Comparison of ENCODE assay signal across 1 cellular context in genomic region chr7:322111-322671, GRCh38.
TF ChIP-seq lines count a peak whose summit lies in the region.

No MANE protein-coding gene starts in this region.

TF ChIP-seq in HepG2, 621 proteins besides CTCF, POLR2A, EP300 and RAD21 (continued from another document):
- TF ChIP-seq MYNN (CRISPR knock-in tag; IDR thresholded peaks at IDR 0.05; ENCODE audit: low read depth) = no peak
- TF ChIP-seq GRHL1 (CRISPR knock-in tag; conservative IDR thresholded peaks at IDR 0.05) = no peak
- TF ChIP-seq ZFX (CRISPR knock-in tag; IDR thresholded peaks at IDR 0.05; ENCODE audit: low read depth) = peak; percentile 38; the same call in 1 of the 2 replicates
- no peak for TF ChIP-seq MAZ (IDR thresholded peaks at IDR 0.05; ENCODE audit: borderline replicate concordance, low read depth, low read length)
- TF ChIP-seq MAZ (CRISPR knock-in tag; IDR thresholded peaks at IDR 0.05; ENCODE audit: low read depth) = 0 out of 2 replicates have a peak, but pooled peaks have one; percentile 37
- TF ChIP-seq ZNF460 (CRISPR knock-in tag; IDR thresholded peaks at IDR 0.05; ENCODE audit: borderline replicate concordance) = no peak
- peak; percentile 24 for TF ChIP-seq HNRNPK (IDR thresholded peaks at IDR 0.05; ENCODE audit: low read depth, low read length, poor library complexity, severe bottlenecking)
- TF ChIP-seq ARID5B (CRISPR knock-in tag; IDR thresholded peaks at IDR 0.05) = 0 out of 2 replicates have a peak, but pooled peaks have one; percentile 7
- TF ChIP-seq ZNF337 (CRISPR knock-in tag; IDR thresholded peaks at IDR 0.05; ENCODE audit: borderline replicate concordance, low read depth) = no peak
- TF ChIP-seq WIZ (CRISPR knock-in tag; IDR thresholded peaks at IDR 0.05) = 0 out of 2 replicates have a peak, but pooled peaks have one; percentile 41
- peak; percentile 95 for TF ChIP-seq STAG1 (CRISPR knock-in tag; IDR thresholded peaks at IDR 0.05)
TF ChIP-seq in HepG2: peak in this region for 32.
